ENCODE assay signal across 12 cellular contexts in the genomic region with DNA sequence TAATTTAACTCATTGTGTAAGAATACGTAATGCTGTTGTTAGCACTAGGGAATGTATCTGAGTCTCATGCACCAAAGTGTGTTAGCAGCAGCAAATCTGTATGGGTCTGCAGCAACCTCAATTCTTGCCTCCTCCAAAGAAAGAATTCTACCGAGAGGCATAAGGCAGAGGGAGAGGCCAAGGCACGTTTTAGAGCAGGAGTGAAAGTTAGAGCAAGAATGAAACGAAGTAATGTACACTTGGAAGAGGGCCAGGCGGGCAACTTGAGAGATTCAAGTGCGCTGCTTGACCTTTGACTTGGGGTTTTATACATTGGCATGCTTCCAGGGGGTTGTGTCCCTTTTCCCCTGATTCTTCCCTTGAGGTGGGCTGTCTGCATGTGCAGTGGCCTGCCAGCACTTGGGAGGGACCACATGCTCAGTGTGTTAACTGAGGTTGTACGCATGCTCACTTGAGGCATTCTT. TPM values are rescaled to one million over a fixed set of nuclear protein-coding genes. Genes with fewer than 3 reads are reported as not detected.
A peak's percentile ranks its signal among the peaks of the same experiment; 100 is the strongest.
DNase-seq lines count a peak whose midpoint lies in the region; ATAC-seq and TF ChIP-seq lines count a peak whose summit lies in the region.
"Had no signal": no experiment of that assay in that cellular context is flagged by ENCODE, and none has a peak within 500 bp of the region (broad histone marks: within the 10 kb centered on the region; RNA-seq: fewer than 3 reads in every experiment).

No MANE protein-coding gene starts in this region.

- peak overlapping the region; percentile 90; the same call in 1 of the 2 replicates for H3K9ac ChIP-seq in ES-I3 (ENCODE audit: low read depth, low read length)

- no peaks in the 10 kb centered on the region for H3K27me3 ChIP-seq in ascending aorta

- H3K4me3 ChIP-seq in ascending aorta, result peak overlapping the region; percentile 91 to 98

- no peak for DNase-seq in ascending aorta (ENCODE audit: low spot score in 2 of 2)
- peak; percentile 61 to 69 for DNase-seq in left colon
- peak; percentile 43 for DNase-seq in renal cortical epithelial cell (ENCODE audit: low read depth)
- DNase-seq in SKM-1 treated with dmso at 0.1 percent for 144 hours (lab: John Stamatoyannopoulos, UW; ENCODE audit: unreplicated experiment), result no peak
- DNase-seq: CD8-positive, alpha-beta memory T cell; natural killer cell; NCI-H524; T-helper 1 cell had no signal

- H3K4me1 ChIP-seq in ES-I3 (ENCODE audit: insufficient read depth, low read length), result peaks cover 23% of the 10 kb centered on the region
- H3K4me1 ChIP-seq in ascending aorta, result peaks cover under 1 to 20% of the 10 kb centered on the region in 2 donors

- no peak for TF ChIP-seq CTCF in ascending aorta (IDR thresholded peaks at IDR 0.05)

- H3K27ac ChIP-seq in ascending aorta, result peak overlapping the region; percentile 99 to 100

- H3K36me3 ChIP-seq in ES-I3 (ENCODE audit: insufficient read depth, low read length) (no peaks in the 10 kb centered on the region), ascending aorta (peaks cover 0 to 22% of the 10 kb centered on the region in 2 donors)

- H3K9me3 ChIP-seq in ES-I3 (ENCODE audit: control insufficient read depth, insufficient read depth, low read length) (no peaks in the 10 kb centered on the region), ascending aorta (no peaks in the 10 kb centered on the region)

- intact Hi-C loops in ascending aorta (cut with DNase I), result loop anchor here (5.0 kb wide), 1 partner anchor 188 kb away; the partner anchor contains the start of gene TLCD4
- intact Hi-C loops in left colon (cut with DNase I, micrococcal nuclease), result loop anchor here in 1 of 2 donors (5.0 kb wide), 2 partner anchors 77 to 113 kb away; no protein-coding TSS in a partner anchor

- ATAC-seq in left colon (no peak), GM19035 (IDR thresholded peaks at IDR 0.05; ENCODE audit: unreplicated experiment) (no peak), HG03196 (IDR thresholded peaks at IDR 0.05; ENCODE audit: unreplicated experiment) (no peak), GM18858 (IDR thresholded peaks at IDR 0.05; ENCODE audit: unreplicated experiment) (no peak)
- ATAC-seq: natural killer cell had no signal

RNA-seq across cellular contexts. Expression of gene CNN3, which starts 2.5 kb away (rescaled TPM):
- total RNA-seq in ascending aorta (362 TPM), left colon (100 to 1,000 TPM in 1 of 2 donors, 10 to 100 TPM in 1; 79.1 to 114 TPM), renal cortical epithelial cell (636 and 714 TPM in 2 replicates)

Comparison
In these comparisons a context has a peak if more than half of its experiments do, and no peak if none do; other contexts are left out.
1. DNase-seq: peak in left colon (2 of 2) and renal cortical epithelial cell (single experiment); none in ascending aorta (0 of 2) and SKM-1 treated with dmso at 0.1 percent for 144 hours (single experiment).